29 cellular contexts compared by ENCODE assay signal in genomic region chr4:63708661-63709060, GRCh38.
"Had no signal": no experiment of that assay in that cellular context is flagged by ENCODE, and none has a peak within 500 bp of the region (broad histone marks: within the 10 kb centered on the region; RNA-seq: fewer than 3 reads in every experiment).

No MANE protein-coding gene starts in this region.

- H3K4me1 ChIP-seq: ascending aorta, breast epithelium, colonic mucosa, esophagus squamous epithelium had no signal

- H3K4me3 ChIP-seq: ascending aorta, breast epithelium, cardiac muscle cell, colonic mucosa, esophagus squamous epithelium had no signal

- H3K36me3 ChIP-seq: ascending aorta, breast epithelium, cardiac muscle cell, colonic mucosa, esophagus squamous epithelium had no signal

- H3K4me1 Mint-ChIP-seq: activated CD4-positive, alpha-beta memory T cell treated with anti-CD3 and anti-CD28 coated beads, Interleukin-2, amount 10 ng/mL, durations not matched to agents 7 days and 5 days; activated CD4-positive, alpha-beta T cell treated with anti-CD3 and anti-CD28 coated beads for 36 hours; activated CD4-positive, alpha-beta T cell treated with anti-CD3 and anti-CD28 coated beads, Interleukin-2, amount 10 ng/mL, durations not matched to agents 7 days and 5 days; activated naive CD4-positive, alpha-beta T cell treated with anti-CD3 and anti-CD28 coated beads, Interleukin-2, amount 10 ng/mL, durations not matched to agents 7 days and 5 days; activated naive CD8-positive, alpha-beta T cell treated with anti-CD3 and anti-CD28 coated beads, Interleukin-2, amount 10 ng/mL, durations not matched to agents 7 days and 5 days; brain had no signal

- H3K27me3 ChIP-seq: ascending aorta, breast epithelium, cardiac muscle cell, colonic mucosa, esophagus squamous epithelium had no signal

- H3K9me3 Mint-ChIP-seq: activated CD4-positive, alpha-beta memory T cell treated with anti-CD3 and anti-CD28 coated beads, Interleukin-2, amount 10 ng/mL, durations not matched to agents 7 days and 5 days; activated CD4-positive, alpha-beta T cell treated with anti-CD3 and anti-CD28 coated beads, Interleukin-2, amount 10 ng/mL, durations not matched to agents 7 days and 5 days; activated naive CD4-positive, alpha-beta T cell treated with anti-CD3 and anti-CD28 coated beads, Interleukin-2, amount 10 ng/mL, durations not matched to agents 7 days and 5 days; activated naive CD8-positive, alpha-beta T cell treated with anti-CD3 and anti-CD28 coated beads, Interleukin-2, amount 10 ng/mL, durations not matched to agents 7 days and 5 days; brain had no signal

- H3K27ac ChIP-seq: ascending aorta, breast epithelium, cardiac muscle cell, colonic mucosa, epithelial cell of prostate, esophagus squamous epithelium had no signal

- H3K4me3 Mint-ChIP-seq: activated CD4-positive, alpha-beta memory T cell treated with anti-CD3 and anti-CD28 coated beads, Interleukin-2, amount 10 ng/mL, durations not matched to agents 7 days and 5 days; activated CD4-positive, alpha-beta T cell treated with anti-CD3 and anti-CD28 coated beads for 36 hours; activated CD4-positive, alpha-beta T cell treated with anti-CD3 and anti-CD28 coated beads, Interleukin-2, amount 10 ng/mL, durations not matched to agents 7 days and 5 days; activated naive CD4-positive, alpha-beta T cell treated with anti-CD3 and anti-CD28 coated beads, Interleukin-2, amount 10 ng/mL, durations not matched to agents 7 days and 5 days; activated naive CD8-positive, alpha-beta T cell treated with anti-CD3 and anti-CD28 coated beads, Interleukin-2, amount 10 ng/mL, durations not matched to agents 7 days and 5 days; activated T-cell treated with anti-CD3 and anti-CD28 coated beads, Interleukin-2, amount 50 U/mL, for 24 hours; activated T-cell treated with anti-CD3 and anti-CD28 coated beads, Interleukin-2, amount 50 U/mL, for 72 hours; brain; T-helper 2 cell treated with Interferon-gamma antibody and Interleukin-4, amounts not matched to agents 5 μg/mL and 100 μg/mL, for 36 hours had no signal

- H3K9me3 ChIP-seq: ascending aorta, breast epithelium, colonic mucosa, esophagus squamous epithelium had no signal

- H3K27ac Mint-ChIP-seq: activated CD4-positive, alpha-beta memory T cell treated with anti-CD3 and anti-CD28 coated beads, Interleukin-2, amount 10 ng/mL, durations not matched to agents 7 days and 5 days; activated CD4-positive, alpha-beta T cell treated with anti-CD3 and anti-CD28 coated beads for 36 hours; activated CD4-positive, alpha-beta T cell treated with anti-CD3 and anti-CD28 coated beads, Interleukin-2, amount 10 ng/mL, durations not matched to agents 7 days and 5 days; activated naive CD4-positive, alpha-beta T cell treated with anti-CD3 and anti-CD28 coated beads, Interleukin-2, amount 10 ng/mL, durations not matched to agents 7 days and 5 days; activated naive CD4-positive, alpha-beta T cell treated with anti-CD3 and anti-CD28 coated beads, Interleukin-2, amount 50 U/mL, for 72 hours; activated naive CD8-positive, alpha-beta T cell treated with anti-CD3 and anti-CD28 coated beads, Interleukin-2, amount 10 ng/mL, durations not matched to agents 7 days and 5 days; activated T-cell treated with anti-CD3 and anti-CD28 coated beads, Interleukin-2, amount 50 U/mL, for 24 hours; activated T-cell treated with anti-CD3 and anti-CD28 coated beads, Interleukin-2, amount 50 U/mL, for 72 hours; brain; T-helper 2 cell treated with Interferon-gamma antibody and Interleukin-4, amounts not matched to agents 5 μg/mL and 100 μg/mL, for 36 hours had no signal

- DNase-seq: activated CD4-positive, alpha-beta memory T cell treated with anti-CD3 and anti-CD28 coated beads, Interleukin-2, amount 10 ng/mL, durations not matched to agents 7 days and 5 days; activated CD4-positive, alpha-beta T cell treated with anti-CD3 and anti-CD28 coated beads for 36 hours; activated CD4-positive, alpha-beta T cell treated with anti-CD3 and anti-CD28 coated beads, Interleukin-2, amount 10 ng/mL, durations not matched to agents 7 days and 5 days; activated CD4-positive, alpha-beta T cell treated with anti-CD3 and anti-CD28 coated beads, Interleukin-2, amount 50 U/mL, for 4 hours; activated CD4-positive, CD25-positive, alpha-beta regulatory T cell; activated CD4-positive, CD25-positive, alpha-beta regulatory T cell treated with anti-CD3 and anti-CD28 coated beads, Interleukin-2, amount 50 U/mL, for 72 hours; activated CD8-positive, alpha-beta memory T cell treated with anti-CD3 and anti-CD28 coated beads, Interleukin-2, amount 50 U/mL, for 48 hours; activated gamma-delta T cell; activated naive CD4-positive, alpha-beta T cell; activated naive CD4-positive, alpha-beta T cell treated with anti-CD3 and anti-CD28 coated beads, Interleukin-2, amount 10 ng/mL, durations not matched to agents 7 days and 5 days; activated naive CD8-positive, alpha-beta T cell treated with anti-CD3 and anti-CD28 coated beads, Interleukin-2, amount 10 ng/mL, durations not matched to agents 7 days and 5 days; activated T-cell treated with anti-CD3 and anti-CD28 coated beads for 4 hours; activated T-cell treated with anti-CD3 and anti-CD28 coated beads, Interleukin-2, amount 50 U/mL, for 24 hours; activated T-cell treated with anti-CD3 and anti-CD28 coated beads, Interleukin-2, amount 50 U/mL, for 72 hours; central memory CD4-positive, alpha-beta T cell; cerebellar nuclear complex; colonic mucosa; effector CD8-positive, alpha-beta T cell; esophagus squamous epithelium; head of caudate nucleus; hippocampal formation; T1000 had no signal

- ATAC-seq: activated CD4-positive, alpha-beta T cell treated with anti-CD3 and anti-CD28 coated beads for 36 hours; activated naive CD4-positive, alpha-beta T cell treated with anti-CD3 and anti-CD28 coated beads, Interleukin-2, amount 50 U/mL, for 72 hours; activated T-cell treated with anti-CD3 and anti-CD28 coated beads, Interleukin-2, amount 50 U/mL, for 72 hours had no signal

- H3K36me3 Mint-ChIP-seq: activated naive CD4-positive, alpha-beta T cell treated with anti-CD3 and anti-CD28 coated beads, Interleukin-2, amount 10 ng/mL, durations not matched to agents 7 days and 5 days; activated naive CD4-positive, alpha-beta T cell treated with anti-CD3 and anti-CD28 coated beads, Interleukin-2, amount 50 U/mL, for 72 hours; activated naive CD8-positive, alpha-beta T cell treated with anti-CD3 and anti-CD28 coated beads, Interleukin-2, amount 10 ng/mL, durations not matched to agents 7 days and 5 days; brain had no signal

- H3K27me3 Mint-ChIP-seq: activated CD4-positive, alpha-beta memory T cell treated with anti-CD3 and anti-CD28 coated beads, Interleukin-2, amount 10 ng/mL, durations not matched to agents 7 days and 5 days; activated CD4-positive, alpha-beta T cell treated with anti-CD3 and anti-CD28 coated beads for 36 hours; activated CD4-positive, alpha-beta T cell treated with anti-CD3 and anti-CD28 coated beads, Interleukin-2, amount 10 ng/mL, durations not matched to agents 7 days and 5 days; activated naive CD4-positive, alpha-beta T cell treated with anti-CD3 and anti-CD28 coated beads, Interleukin-2, amount 10 ng/mL, durations not matched to agents 7 days and 5 days; activated naive CD8-positive, alpha-beta T cell treated with anti-CD3 and anti-CD28 coated beads, Interleukin-2, amount 10 ng/mL, durations not matched to agents 7 days and 5 days; activated T-cell treated with anti-CD3 and anti-CD28 coated beads, Interleukin-2, amount 50 U/mL, for 24 hours; brain had no signal
